ENCODE assay signal across 13 cellular contexts in the genomic region with DNA sequence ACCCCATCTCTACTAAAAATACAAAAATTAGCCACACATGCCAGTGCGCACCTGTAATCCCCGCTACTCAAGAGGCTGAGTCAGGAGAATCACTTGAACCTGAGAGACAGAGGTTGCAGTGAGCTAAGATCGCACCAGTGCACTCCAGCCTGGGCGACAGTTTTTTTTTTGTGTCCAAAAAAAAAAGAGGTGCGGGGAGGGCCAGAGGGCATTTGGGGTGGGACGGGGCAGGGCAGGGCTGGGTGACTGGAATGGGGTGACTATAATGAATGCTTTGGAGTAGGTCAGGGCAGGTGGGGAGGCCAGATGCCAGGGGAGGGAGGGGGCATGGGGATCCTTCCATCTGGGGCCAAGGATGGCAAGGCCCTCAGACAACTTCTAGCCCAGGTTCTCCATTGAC. TPM values are rescaled to one million over a fixed set of nuclear protein-coding genes. Genes with fewer than 3 reads are reported as not detected.
DNase-seq lines count a peak whose midpoint lies in the region; ATAC-seq and TF ChIP-seq lines count a peak whose summit lies in the region.
"Had no signal": no experiment of that assay in that cellular context is flagged by ENCODE, and none has a peak within 500 bp of the region (broad histone marks: within the 10 kb centered on the region; RNA-seq: fewer than 3 reads in every experiment).

No MANE protein-coding gene starts in this region.

- no peaks in the 10 kb centered on the region for H3K36me3 ChIP-seq in heart right ventricle
- H3K36me3 ChIP-seq in esophagus muscularis mucosa: no peaks in the 10 kb centered on the region
- H3K36me3 ChIP-seq in ovary: no peaks in the 10 kb centered on the region
- no peaks in the 10 kb centered on the region for H3K36me3 ChIP-seq in urinary bladder (ENCODE audit: insufficient read depth)

- H3K4me1 ChIP-seq in heart right ventricle: peaks cover 25 to 69% (median 46%) of the 10 kb centered on the region in 9 donors
- H3K4me1 ChIP-seq in esophagus muscularis mucosa: peaks cover 65 to 87% (median 83%) of the 10 kb centered on the region in 4 donors
- peaks cover 23% of the 10 kb centered on the region for H3K4me1 ChIP-seq in ovary (ENCODE audit: insufficient read depth)
- peaks cover 5% of the 10 kb centered on the region for H3K4me1 ChIP-seq in urinary bladder (ENCODE audit: insufficient read depth)

- H3K27ac ChIP-seq in heart right ventricle: peak overlapping the region; percentile 84 to 98 (median 94)
- H3K27ac ChIP-seq in esophagus muscularis mucosa (replicated peaks in 1 of 4): peak overlapping the region; percentile 92 to 97 (median 96)
- H3K27ac ChIP-seq in ovary: peak overlapping the region; percentile 57 to 91
- H3K27ac ChIP-seq in urinary bladder (ENCODE audit: low read depth): peak overlapping the region; percentile 67

- TF ChIP-seq CTCF in heart right ventricle (IDR thresholded peaks at IDR 0.05): no peak
- no peak for TF ChIP-seq CTCF in esophagus muscularis mucosa (IDR thresholded peaks at IDR 0.05)
- no peak for TF ChIP-seq CTCF in ovary (IDR thresholded peaks at IDR 0.05)

- DNase-seq in heart right ventricle: no peak
- no peak for DNase-seq in Right ventricle myocardium inferior (ENCODE audit: missing footprints)
- DNase-seq in esophagus muscularis mucosa (ENCODE audit: extremely low spot score): no peak
- DNase-seq in ovary: no peak
- no peak for DNase-seq in ACHN
- DNase-seq in NCI-H510A (lab: John Stamatoyannopoulos, UW): no peak
- DNase-seq: activated CD8-positive, alpha-beta T cell treated with anti-CD3 and anti-CD28 coated beads for 36 hours; naive thymus-derived CD8-positive, alpha-beta T cell; stimulated activated CD4-positive, alpha-beta T cell treated with anti-CD3 and anti-CD28 coated beads, Interleukin-1b, Interleukin-23, amount 100 ng/mL, for 48 hours; T-helper 1 cell had no signal

- intact Hi-C loops in heart right ventricle (cut with DNase I) (loop anchor here in 2 of 10 donors (2.0 to 10.0 kb wide), 2 partner anchors 22 to 58 kb away; no protein-coding TSS in a partner anchor), Right ventricle myocardium inferior (cut with DNase I) (no loop called here), esophagus muscularis mucosa (cut with DNase I) (no loop called here), ovary (cut with DNase I) (no loop called here)

- H3K9me3 ChIP-seq in heart right ventricle (no peaks in the 10 kb centered on the region), esophagus muscularis mucosa (no peaks in the 10 kb centered on the region), ovary (no peaks in the 10 kb centered on the region)

- peak overlapping the region in 4 of 10 donors; percentile 12 to 21 (median 16) for H3K4me3 ChIP-seq in heart right ventricle
- peak overlapping the region; percentile 13 to 47 (median 30) for H3K4me3 ChIP-seq in esophagus muscularis mucosa
- H3K4me3 ChIP-seq in ovary: no peak overlapping the region
- H3K4me3 ChIP-seq in urinary bladder (ENCODE audit: low read depth, low read length): no peak overlapping the region

- TF ChIP-seq EP300 in esophagus muscularis mucosa (IDR thresholded peaks at IDR 0.05) (no peak), ovary (IDR thresholded peaks at IDR 0.05) (no peak)

- H3K27me3 ChIP-seq in heart right ventricle (peaks cover 0 to 14% (median 0%) of the 10 kb centered on the region in 7 donors), esophagus muscularis mucosa (no peaks in the 10 kb centered on the region), ovary (no peaks in the 10 kb centered on the region)

- TF ChIP-seq POLR2A in esophagus muscularis mucosa (IDR thresholded peaks at IDR 0.05; ENCODE audit: low read depth) (no peak), ovary (IDR thresholded peaks at IDR 0.05) (no peak)

- 57 to 79% methylated on average over 6 of the region's 6 CpGs for WGBS in heart right ventricle, 2 donors
- 87% methylated on average over 6 of the region's 6 CpGs for whole genome bisulfite sequencing in esophagus muscularis mucosa
- 83 to 92% (median 88%) methylated on average over 6 of the region's 6 CpGs for WGBS in ovary, 3 donors
- WGBS in urinary bladder: 88% methylated on average over 6 of the region's 6 CpGs

- no peak for ATAC-seq in heart right ventricle
- no peak for ATAC-seq in Right ventricle myocardium inferior
- no peak for ATAC-seq in HG02870 (IDR thresholded peaks at IDR 0.05; ENCODE audit: unreplicated experiment)
- ATAC-seq: activated CD8-positive, alpha-beta T cell treated with anti-CD3 and anti-CD28 coated beads for 36 hours; naive thymus-derived CD8-positive, alpha-beta T cell; stimulated activated memory B cell treated with anti-CD40 and anti-IgM and Interleukin-4, amounts not matched to agents 10 μg/mL and 1 μg/mL and 100 μg/mL, for 72 hours had no signal

- in situ Hi-C loops in ACHN (cut with HindIII; ENCODE audit: low pct_ligation_motif_present, low pct_unique_long_range_greater_than_20kb, low sequenced_read_pairs): no loop called here

RNA-seq across cellular contexts. Expression of gene GTF2IRD1, which starts 23.5 kb away (rescaled TPM):
- 10 to 100 TPM; 11.7 to 36.6 (median 17.2) TPM for total RNA-seq in heart right ventricle
- polyA plus RNA-seq in heart right ventricle: 10 to 100 TPM; 22.1 TPM
- 19.1 TPM for total RNA-seq in Right ventricle myocardium inferior
- 10 to 100 TPM; 20.8 to 24.0 (median 22.0) TPM for total RNA-seq in esophagus muscularis mucosa
- 10 to 100 TPM; 13.4 to 39.0 (median 29.5) TPM for total RNA-seq in ovary
- polyA plus RNA-seq in ovary: 10 to 100 TPM; 12.0 to 17.1 TPM
- 8.6 TPM for total RNA-seq in urinary bladder
- polyA plus RNA-seq in urinary bladder: 22.7 TPM
- polyA plus RNA-seq: naive thymus-derived CD8-positive, alpha-beta T cell had no signal

Comparison
In these comparisons a context has a peak if more than half of its experiments do, and no peak if none do; other contexts are left out.
1. H3K4me3 ChIP-seq: peak in esophagus muscularis mucosa (4 of 4); none in ovary (single experiment) and urinary bladder (single experiment).
2. Peak in every context shown above with its lines, with median percentiles within 50 percentile points of each other: H3K27ac ChIP-seq.